ENCODE assay signal across 1 cellular context in the genomic region with DNA sequence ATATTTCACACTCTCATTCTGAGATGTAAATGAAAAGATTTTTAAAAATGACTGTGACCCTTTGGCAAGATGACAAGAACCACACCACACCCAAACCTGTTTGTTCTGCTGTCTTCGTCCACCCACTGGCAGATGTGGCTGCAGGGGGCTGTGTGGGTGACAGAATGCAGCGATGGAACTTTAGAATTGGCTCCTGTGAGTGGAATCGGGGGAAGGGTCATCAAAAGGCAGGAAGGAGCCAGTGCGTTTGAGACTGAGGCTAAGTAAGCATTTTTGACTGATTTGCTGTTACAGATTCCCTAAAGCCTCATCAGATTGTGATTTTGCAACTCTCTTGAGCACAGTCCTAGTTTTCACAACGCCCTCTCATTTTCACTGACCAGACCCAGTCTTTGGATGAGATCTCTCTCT.
TF ChIP-seq lines count a peak whose summit lies in the region.

No MANE protein-coding gene starts in this region.

TF ChIP-seq in GM12878, 131 proteins besides CTCF, POLR2A, EP300 and RAD21 (continued from another document and continues in another):
- TF ChIP-seq IKZF2 (IDR thresholded peaks at IDR 0.05): peak; percentile 26 to 31; a peak in 1 of 4 replicates
- TF ChIP-seq CBX5 (IDR thresholded peaks at IDR 0.05; ENCODE audit: low read depth): no peak
- no peak for TF ChIP-seq YY1 (IDR thresholded peaks at IDR 0.05; ENCODE audit: low read depth, low read length)
- TF ChIP-seq, protein P1, sequence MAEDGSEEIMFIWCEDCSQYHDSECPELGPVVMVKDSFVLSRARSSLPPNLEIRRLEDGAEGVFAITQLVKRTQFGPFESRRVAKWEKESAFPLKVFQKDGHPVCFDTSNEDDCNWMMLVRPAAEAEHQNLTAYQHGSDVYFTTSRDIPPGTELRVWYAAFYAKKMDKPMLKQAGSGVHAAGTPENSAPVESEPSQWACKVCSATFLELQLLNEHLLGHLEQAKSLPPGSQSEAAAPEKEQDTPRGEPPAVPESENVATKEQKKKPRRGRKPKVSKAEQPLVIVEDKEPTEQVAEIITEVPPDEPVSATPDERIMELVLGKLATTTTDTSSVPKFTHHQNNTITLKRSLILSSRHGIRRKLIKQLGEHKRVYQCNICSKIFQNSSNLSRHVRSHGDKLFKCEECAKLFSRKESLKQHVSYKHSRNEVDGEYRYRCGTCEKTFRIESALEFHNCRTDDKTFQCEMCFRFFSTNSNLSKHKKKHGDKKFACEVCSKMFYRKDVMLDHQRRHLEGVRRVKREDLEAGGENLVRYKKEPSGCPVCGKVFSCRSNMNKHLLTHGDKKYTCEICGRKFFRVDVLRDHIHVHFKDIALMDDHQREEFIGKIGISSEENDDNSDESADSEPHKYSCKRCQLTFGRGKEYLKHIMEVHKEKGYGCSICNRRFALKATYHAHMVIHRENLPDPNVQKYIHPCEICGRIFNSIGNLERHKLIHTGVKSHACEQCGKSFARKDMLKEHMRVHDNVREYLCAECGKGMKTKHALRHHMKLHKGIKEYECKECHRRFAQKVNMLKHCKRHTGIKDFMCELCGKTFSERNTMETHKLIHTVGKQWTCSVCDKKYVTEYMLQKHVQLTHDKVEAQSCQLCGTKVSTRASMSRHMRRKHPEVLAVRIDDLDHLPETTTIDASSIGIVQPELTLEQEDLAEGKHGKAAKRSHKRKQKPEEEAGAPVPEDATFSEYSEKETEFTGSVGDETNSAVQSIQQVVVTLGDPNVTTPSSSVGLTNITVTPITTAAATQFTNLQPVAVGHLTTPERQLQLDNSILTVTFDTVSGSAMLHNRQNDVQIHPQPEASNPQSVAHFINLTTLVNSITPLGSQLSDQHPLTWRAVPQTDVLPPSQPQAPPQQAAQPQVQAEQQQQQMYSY (CRISPR knock-in tag; IDR thresholded peaks at IDR 0.05): no peak
- no peak for TF ChIP-seq LARP7 (IDR thresholded peaks at IDR 0.05)
- TF ChIP-seq CBFB (IDR thresholded peaks at IDR 0.05; ENCODE audit: low read depth): no peak
- TF ChIP-seq NR2F1 (conservative IDR thresholded peaks at IDR 0.05): 0 out of 2 replicates have a peak, but pooled peaks have one; percentile 20
- TF ChIP-seq, protein P2, sequence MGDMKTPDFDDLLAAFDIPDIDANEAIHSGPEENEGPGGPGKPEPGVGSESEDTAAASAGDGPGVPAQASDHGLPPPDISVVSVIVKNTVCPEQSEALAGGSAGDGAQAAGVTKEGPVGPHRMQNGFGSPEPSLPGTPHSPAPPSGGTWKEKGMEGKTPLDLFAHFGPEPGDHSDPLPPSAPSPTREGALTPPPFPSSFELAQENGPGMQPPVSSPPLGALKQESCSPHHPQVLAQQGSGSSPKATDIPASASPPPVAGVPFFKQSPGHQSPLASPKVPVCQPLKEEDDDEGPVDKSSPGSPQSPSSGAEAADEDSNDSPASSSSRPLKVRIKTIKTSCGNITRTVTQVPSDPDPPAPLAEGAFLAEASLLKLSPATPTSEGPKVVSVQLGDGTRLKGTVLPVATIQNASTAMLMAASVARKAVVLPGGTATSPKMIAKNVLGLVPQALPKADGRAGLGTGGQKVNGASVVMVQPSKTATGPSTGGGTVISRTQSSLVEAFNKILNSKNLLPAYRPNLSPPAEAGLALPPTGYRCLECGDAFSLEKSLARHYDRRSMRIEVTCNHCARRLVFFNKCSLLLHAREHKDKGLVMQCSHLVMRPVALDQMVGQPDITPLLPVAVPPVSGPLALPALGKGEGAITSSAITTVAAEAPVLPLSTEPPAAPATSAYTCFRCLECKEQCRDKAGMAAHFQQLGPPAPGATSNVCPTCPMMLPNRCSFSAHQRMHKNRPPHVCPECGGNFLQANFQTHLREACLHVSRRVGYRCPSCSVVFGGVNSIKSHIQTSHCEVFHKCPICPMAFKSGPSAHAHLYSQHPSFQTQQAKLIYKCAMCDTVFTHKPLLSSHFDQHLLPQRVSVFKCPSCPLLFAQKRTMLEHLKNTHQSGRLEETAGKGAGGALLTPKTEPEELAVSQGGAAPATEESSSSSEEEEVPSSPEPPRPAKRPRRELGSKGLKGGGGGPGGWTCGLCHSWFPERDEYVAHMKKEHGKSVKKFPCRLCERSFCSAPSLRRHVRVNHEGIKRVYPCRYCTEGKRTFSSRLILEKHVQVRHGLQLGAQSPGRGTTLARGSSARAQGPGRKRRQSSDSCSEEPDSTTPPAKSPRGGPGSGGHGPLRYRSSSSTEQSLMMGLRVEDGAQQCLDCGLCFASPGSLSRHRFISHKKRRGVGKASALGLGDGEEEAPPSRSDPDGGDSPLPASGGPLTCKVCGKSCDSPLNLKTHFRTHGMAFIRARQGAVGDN (IDR thresholded peaks at IDR 0.05): 0 out of 2 replicates have a peak, but pooled peaks have one; percentile 34
- TF ChIP-seq, protein P3, sequence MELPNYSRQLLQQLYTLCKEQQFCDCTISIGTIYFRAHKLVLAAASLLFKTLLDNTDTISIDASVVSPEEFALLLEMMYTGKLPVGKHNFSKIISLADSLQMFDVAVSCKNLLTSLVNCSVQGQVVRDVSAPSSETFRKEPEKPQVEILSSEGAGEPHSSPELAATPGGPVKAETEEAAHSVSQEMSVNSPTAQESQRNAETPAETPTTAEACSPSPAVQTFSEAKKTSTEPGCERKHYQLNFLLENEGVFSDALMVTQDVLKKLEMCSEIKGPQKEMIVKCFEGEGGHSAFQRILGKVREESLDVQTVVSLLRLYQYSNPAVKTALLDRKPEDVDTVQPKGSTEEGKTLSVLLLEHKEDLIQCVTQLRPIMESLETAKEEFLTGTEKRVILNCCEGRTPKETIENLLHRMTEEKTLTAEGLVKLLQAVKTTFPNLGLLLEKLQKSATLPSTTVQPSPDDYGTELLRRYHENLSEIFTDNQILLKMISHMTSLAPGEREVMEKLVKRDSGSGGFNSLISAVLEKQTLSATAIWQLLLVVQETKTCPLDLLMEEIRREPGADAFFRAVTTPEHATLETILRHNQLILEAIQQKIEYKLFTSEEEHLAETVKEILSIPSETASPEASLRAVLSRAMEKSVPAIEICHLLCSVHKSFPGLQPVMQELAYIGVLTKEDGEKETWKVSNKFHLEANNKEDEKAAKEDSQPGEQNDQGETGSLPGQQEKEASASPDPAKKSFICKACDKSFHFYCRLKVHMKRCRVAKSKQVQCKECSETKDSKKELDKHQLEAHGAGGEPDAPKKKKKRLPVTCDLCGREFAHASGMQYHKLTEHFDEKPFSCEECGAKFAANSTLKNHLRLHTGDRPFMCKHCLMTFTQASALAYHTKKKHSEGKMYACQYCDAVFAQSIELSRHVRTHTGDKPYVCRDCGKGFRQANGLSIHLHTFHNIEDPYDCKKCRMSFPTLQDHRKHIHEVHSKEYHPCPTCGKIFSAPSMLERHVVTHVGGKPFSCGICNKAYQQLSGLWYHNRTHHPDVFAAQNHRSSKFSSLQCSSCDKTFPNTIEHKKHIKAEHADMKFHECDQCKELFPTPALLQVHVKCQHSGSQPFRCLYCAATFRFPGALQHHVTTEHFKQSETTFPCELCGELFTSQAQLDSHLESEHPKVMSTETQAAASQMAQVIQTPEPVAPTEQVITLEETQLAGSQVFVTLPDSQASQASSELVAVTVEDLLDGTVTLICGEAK (IDR thresholded peaks at IDR 0.05; ENCODE audit: borderline replicate concordance): no peak
- no peak for TF ChIP-seq STAT3 (IDR thresholded peaks at IDR 0.05; ENCODE audit: low read depth, low read length)
- TF ChIP-seq, protein P4, sequence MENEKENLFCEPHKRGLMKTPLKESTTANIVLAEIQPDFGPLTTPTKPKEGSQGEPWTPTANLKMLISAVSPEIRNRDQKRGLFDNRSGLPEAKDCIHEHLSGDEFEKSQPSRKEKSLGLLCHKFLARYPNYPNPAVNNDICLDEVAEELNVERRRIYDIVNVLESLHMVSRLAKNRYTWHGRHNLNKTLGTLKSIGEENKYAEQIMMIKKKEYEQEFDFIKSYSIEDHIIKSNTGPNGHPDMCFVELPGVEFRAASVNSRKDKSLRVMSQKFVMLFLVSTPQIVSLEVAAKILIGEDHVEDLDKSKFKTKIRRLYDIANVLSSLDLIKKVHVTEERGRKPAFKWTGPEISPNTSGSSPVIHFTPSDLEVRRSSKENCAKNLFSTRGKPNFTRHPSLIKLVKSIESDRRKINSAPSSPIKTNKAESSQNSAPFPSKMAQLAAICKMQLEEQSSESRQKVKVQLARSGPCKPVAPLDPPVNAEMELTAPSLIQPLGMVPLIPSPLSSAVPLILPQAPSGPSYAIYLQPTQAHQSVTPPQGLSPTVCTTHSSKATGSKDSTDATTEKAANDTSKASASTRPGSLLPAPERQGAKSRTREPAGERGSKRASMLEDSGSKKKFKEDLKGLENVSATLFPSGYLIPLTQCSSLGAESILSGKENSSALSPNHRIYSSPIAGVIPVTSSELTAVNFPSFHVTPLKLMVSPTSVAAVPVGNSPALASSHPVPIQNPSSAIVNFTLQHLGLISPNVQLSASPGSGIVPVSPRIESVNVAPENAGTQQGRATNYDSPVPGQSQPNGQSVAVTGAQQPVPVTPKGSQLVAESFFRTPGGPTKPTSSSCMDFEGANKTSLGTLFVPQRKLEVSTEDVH (IDR thresholded peaks at IDR 0.05; ENCODE audit: low read depth, partially characterized antibody): no peak
- no peak for TF ChIP-seq KAT2A (conservative IDR thresholded peaks at IDR 0.05; ENCODE audit: control insufficient read depth, low read depth, low read length)
- peak; percentile 18; the same call in 1 of the 2 replicates for TF ChIP-seq JUND (IDR thresholded peaks at IDR 0.05; ENCODE audit: low read depth, low read length)
- no peak for TF ChIP-seq CREB1 (IDR thresholded peaks at IDR 0.05; ENCODE audit: low read depth)
- TF ChIP-seq IKZF1 (conservative IDR thresholded peaks at IDR 0.05): peak; percentile 53; the same call in 1 of the 2 replicates
- TF ChIP-seq NFYA (IDR thresholded peaks at IDR 0.05; ENCODE audit: borderline replicate concordance, low read depth, low read length): no peak
- TF ChIP-seq ZNF274 (IDR thresholded peaks at IDR 0.05; ENCODE audit: insufficient read depth, insufficient read length): no peak
- no peak for TF ChIP-seq SMAD1 (IDR thresholded peaks at IDR 0.05; ENCODE audit: low read depth, partially characterized antibody)
- no peak for TF ChIP-seq HDAC2 (IDR thresholded peaks at IDR 0.05)
- TF ChIP-seq ZNF622 (IDR thresholded peaks at IDR 0.05): no peak
- 0 out of 2 replicates have a peak, but pooled peaks have one; percentile 16 for TF ChIP-seq RUNX3 (IDR thresholded peaks at IDR 0.05; ENCODE audit: low read length)
- peak; percentile 26; the same call in 1 of the 2 replicates for TF ChIP-seq MTA2 (IDR thresholded peaks at IDR 0.05; ENCODE audit: low read depth)
- TF ChIP-seq, protein P5, sequence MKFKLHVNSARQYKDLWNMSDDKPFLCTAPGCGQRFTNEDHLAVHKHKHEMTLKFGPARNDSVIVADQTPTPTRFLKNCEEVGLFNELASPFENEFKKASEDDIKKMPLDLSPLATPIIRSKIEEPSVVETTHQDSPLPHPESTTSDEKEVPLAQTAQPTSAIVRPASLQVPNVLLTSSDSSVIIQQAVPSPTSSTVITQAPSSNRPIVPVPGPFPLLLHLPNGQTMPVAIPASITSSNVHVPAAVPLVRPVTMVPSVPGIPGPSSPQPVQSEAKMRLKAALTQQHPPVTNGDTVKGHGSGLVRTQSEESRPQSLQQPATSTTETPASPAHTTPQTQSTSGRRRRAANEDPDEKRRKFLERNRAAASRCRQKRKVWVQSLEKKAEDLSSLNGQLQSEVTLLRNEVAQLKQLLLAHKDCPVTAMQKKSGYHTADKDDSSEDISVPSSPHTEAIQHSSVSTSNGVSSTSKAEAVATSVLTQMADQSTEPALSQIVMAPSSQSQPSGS (IDR thresholded peaks at IDR 0.05; ENCODE audit: low read length): no peak
- TF ChIP-seq HDGF (IDR thresholded peaks at IDR 0.05): no peak
- no peak for TF ChIP-seq RB1 (IDR thresholded peaks at IDR 0.05; ENCODE audit: borderline replicate concordance)
- no peak for TF ChIP-seq NR2C2 (IDR thresholded peaks at IDR 0.05; ENCODE audit: borderline replicate concordance, control insufficient read depth, insufficient read length, low read depth)
- TF ChIP-seq, protein P6, sequence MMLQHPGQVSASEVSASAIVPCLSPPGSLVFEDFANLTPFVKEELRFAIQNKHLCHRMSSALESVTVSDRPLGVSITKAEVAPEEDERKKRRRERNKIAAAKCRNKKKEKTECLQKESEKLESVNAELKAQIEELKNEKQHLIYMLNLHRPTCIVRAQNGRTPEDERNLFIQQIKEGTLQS (IDR thresholded peaks at IDR 0.05; ENCODE audit: borderline replicate concordance, extremely low read depth, low read depth, low read length): no peak
- TF ChIP-seq RAD51 (IDR thresholded peaks at IDR 0.05): no peak
- no peak for TF ChIP-seq PAX8 (IDR thresholded peaks at IDR 0.05)
- no peak for TF ChIP-seq TBL1XR1 (IDR thresholded peaks at IDR 0.05; ENCODE audit: low read depth, low read length)
- TF ChIP-seq, protein P7, sequence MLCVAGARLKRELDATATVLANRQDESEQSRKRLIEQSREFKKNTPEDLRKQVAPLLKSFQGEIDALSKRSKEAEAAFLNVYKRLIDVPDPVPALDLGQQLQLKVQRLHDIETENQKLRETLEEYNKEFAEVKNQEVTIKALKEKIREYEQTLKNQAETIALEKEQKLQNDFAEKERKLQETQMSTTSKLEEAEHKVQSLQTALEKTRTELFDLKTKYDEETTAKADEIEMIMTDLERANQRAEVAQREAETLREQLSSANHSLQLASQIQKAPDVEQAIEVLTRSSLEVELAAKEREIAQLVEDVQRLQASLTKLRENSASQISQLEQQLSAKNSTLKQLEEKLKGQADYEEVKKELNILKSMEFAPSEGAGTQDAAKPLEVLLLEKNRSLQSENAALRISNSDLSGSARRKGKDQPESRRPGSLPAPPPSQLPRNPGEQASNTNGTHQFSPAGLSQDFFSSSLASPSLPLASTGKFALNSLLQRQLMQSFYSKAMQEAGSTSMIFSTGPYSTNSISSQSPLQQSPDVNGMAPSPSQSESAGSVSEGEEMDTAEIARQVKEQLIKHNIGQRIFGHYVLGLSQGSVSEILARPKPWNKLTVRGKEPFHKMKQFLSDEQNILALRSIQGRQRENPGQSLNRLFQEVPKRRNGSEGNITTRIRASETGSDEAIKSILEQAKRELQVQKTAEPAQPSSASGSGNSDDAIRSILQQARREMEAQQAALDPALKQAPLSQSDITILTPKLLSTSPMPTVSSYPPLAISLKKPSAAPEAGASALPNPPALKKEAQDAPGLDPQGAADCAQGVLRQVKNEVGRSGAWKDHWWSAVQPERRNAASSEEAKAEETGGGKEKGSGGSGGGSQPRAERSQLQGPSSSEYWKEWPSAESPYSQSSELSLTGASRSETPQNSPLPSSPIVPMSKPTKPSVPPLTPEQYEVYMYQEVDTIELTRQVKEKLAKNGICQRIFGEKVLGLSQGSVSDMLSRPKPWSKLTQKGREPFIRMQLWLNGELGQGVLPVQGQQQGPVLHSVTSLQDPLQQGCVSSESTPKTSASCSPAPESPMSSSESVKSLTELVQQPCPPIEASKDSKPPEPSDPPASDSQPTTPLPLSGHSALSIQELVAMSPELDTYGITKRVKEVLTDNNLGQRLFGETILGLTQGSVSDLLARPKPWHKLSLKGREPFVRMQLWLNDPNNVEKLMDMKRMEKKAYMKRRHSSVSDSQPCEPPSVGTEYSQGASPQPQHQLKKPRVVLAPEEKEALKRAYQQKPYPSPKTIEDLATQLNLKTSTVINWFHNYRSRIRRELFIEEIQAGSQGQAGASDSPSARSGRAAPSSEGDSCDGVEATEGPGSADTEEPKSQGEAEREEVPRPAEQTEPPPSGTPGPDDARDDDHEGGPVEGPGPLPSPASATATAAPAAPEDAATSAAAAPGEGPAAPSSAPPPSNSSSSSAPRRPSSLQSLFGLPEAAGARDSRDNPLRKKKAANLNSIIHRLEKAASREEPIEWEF (IDR thresholded peaks at IDR 0.05; ENCODE audit: insufficient replicate concordance, low read depth, low read length): no peak
- no peak for TF ChIP-seq PAX5 (IDR thresholded peaks at IDR 0.05; ENCODE audit: borderline replicate concordance, low read depth, low read length)
- no peak for TF ChIP-seq KDM1A (IDR thresholded peaks at IDR 0.05; ENCODE audit: borderline replicate concordance)
